1 cellular context compared by ENCODE assay signal in genomic region chr6:26457407-26457795, GRCh38.
TF ChIP-seq lines count a peak whose summit lies in the region.

No MANE protein-coding gene starts in this region.

TF ChIP-seq in GM23338, 12 proteins besides CTCF, POLR2A, EP300 and RAD21 (continued from another document):
- TF ChIP-seq REST (IDR thresholded peaks at IDR 0.05; ENCODE audit: unreplicated experiment) (no peak), CREB1 (CRISPR knock-in tag; IDR thresholded peaks at IDR 0.05; ENCODE audit: low read depth) (no peak), STAT1 (IDR thresholded peaks at IDR 0.05; ENCODE audit: unreplicated experiment) (no peak), JUNB (IDR thresholded peaks at IDR 0.05; ENCODE audit: unreplicated experiment) (no peak)
